In the genomic region with DNA sequence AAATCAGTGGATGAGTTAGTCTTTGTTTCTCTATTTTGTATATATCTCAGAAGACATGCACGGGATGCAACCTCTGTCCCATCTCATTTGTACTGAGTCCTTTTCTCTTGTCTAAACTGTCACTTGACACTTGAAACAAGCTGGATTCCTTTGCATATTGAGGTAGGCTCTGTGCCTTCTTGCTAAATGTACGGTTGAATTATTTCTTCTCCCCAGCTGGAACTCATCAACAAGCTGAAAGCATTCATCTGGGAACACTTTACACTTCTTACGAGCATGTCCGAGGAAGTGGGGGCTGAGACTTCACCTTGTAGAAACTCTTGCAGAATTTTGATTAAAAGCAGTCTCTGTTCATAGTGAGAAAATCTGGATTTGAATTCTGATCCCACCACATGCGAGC, we compare ENCODE assay signal across 15 cellular contexts.
A peak's percentile ranks its signal among the peaks of the same experiment; 100 is the strongest.
DNase-seq lines count a peak whose midpoint lies in the region; ATAC-seq and TF ChIP-seq lines count a peak whose summit lies in the region.
"Had no signal": no experiment of that assay in that cellular context is flagged by ENCODE, and none has a peak within 500 bp of the region (broad histone marks: within the 10 kb centered on the region; RNA-seq: fewer than 3 reads in every experiment).

No MANE protein-coding gene starts in this region.

- peak overlapping the region; percentile 42 for H3K27ac Mint-ChIP-seq in Calu3 (ENCODE audit: unreplicated experiment)

- H3K4me3 Mint-ChIP-seq in Calu3 (ENCODE audit: low read depth, unreplicated experiment) = no peak overlapping the region

- no peak for TF ChIP-seq POLR2A in tibial nerve (IDR thresholded peaks at IDR 0.05)

- intact Hi-C loops in Calu3 (cut with micrococcal nuclease; ENCODE audit: unreplicated experiment) = loop anchor here (5.0 to 10.0 kb wide), 6 partner anchors 120 to 1192 kb away; partner anchors contain the start of genes FGD6, METAP2, PLXNC1 and VEZT
- intact Hi-C loops in sciatic nerve (cut with DNase I) = loop anchor here (5.0 kb wide), 1 partner anchor 220 kb away; no protein-coding TSS in a partner anchor

- peaks cover 0 to 16% (median 0%) of the 10 kb centered on the region in 4 donors for H3K4me1 ChIP-seq in tibial nerve
- H3K4me1 ChIP-seq: colonic mucosa, right atrium auricular region had no signal

- ATAC-seq in sciatic nerve = peak; percentile 69
- ATAC-seq: activated CD4-positive, CD25-positive, alpha-beta regulatory T cell treated with anti-CD3 and anti-CD28 coated beads, Interleukin-2, amount 50 U/mL, for 24 hours had no signal

- no peaks in the 10 kb centered on the region for H3K27me3 ChIP-seq in tibial nerve
- H3K27me3 ChIP-seq: colonic mucosa, right atrium auricular region, stomach had no signal

- no peaks in the 10 kb centered on the region for H3K36me3 Mint-ChIP-seq in Calu3 (ENCODE audit: insufficient read depth, unreplicated experiment)

- TF ChIP-seq EP300 in tibial nerve (IDR thresholded peaks at IDR 0.05) = no peak

- TF ChIP-seq CTCF in Calu3 (IDR thresholded peaks at IDR 0.05; ENCODE audit: unreplicated experiment) (no peak), VCaP (conservative IDR thresholded peaks at IDR 0.05) (no peak), fibroblast of villous mesenchyme (IDR thresholded peaks at IDR 0.05; ENCODE audit: insufficient read depth, low read depth, low read length) (no peak), tibial nerve (IDR thresholded peaks at IDR 0.05) (no peak)

- peaks cover 0 to 7% (median 0%) of the 10 kb centered on the region in 4 donors for H3K9me3 ChIP-seq in tibial nerve
- H3K9me3 ChIP-seq: colonic mucosa, right atrium auricular region, stomach had no signal

- CTCF ChIA-PET in Calu3 (lab: Charles Lee) = interaction anchor here (0.5 to 2.7 kb wide), 2 partner anchors 197 to 220 kb away, joined by 3 to 16 read pairs; no protein-coding TSS in a partner anchor

- no peaks in the 10 kb centered on the region for H3K27me3 Mint-ChIP-seq in Calu3 (ENCODE audit: unreplicated experiment)

- peaks cover 3% of the 10 kb centered on the region for H3K9me3 Mint-ChIP-seq in Calu3 (ENCODE audit: low read depth, unreplicated experiment)

- 66 to 73% methylated on average over 5 of the region's 5 CpGs for WGBS in tibial nerve, 2 donors

- peaks cover 34% of the 10 kb centered on the region for H3K4me1 Mint-ChIP-seq in Calu3 (ENCODE audit: low read depth, unreplicated experiment)

- H3K36me3 ChIP-seq in tibial nerve = no peaks in the 10 kb centered on the region
- H3K36me3 ChIP-seq: colonic mucosa, right atrium auricular region, stomach had no signal

- H3K27ac ChIP-seq in VCaP (peak overlapping the region; percentile 74), tibial nerve (peak overlapping the region in 1 of 4 donors; percentile 38)
- H3K27ac ChIP-seq: colonic mucosa had no signal

- no peak overlapping the region for H3K4me3 ChIP-seq in fibroblast of villous mesenchyme (ENCODE audit: low read depth, low read length)
- no peak overlapping the region for H3K4me3 ChIP-seq in tibial nerve
- H3K4me3 ChIP-seq: colonic mucosa, right atrium auricular region, stomach had no signal

- BruUV-seq in Calu3 (replicated peaks; lab: Mats Ljungman, UMichigan) = no TSS peak

- DNase-seq in Calu3 = no peak
- DNase-seq in fibroblast of villous mesenchyme (ENCODE audit: low read depth) = peak; percentile 40
- DNase-seq in sciatic nerve (ENCODE audit: low spot score) = no peak
- DNase-seq in DMS114 treated with DMSO at 0.1 percent for 48 hours (lab: John Stamatoyannopoulos, UW; ENCODE audit: unreplicated experiment) = no peak
- DNase-seq in stimulated activated CD4-positive, alpha-beta T cell treated with anti-CD3 and anti-CD28 coated beads, Interleukin-12 subunit alpha, Interleukin-12 subunit beta, amount 100 ng/mL, for 4 hours = no peak
- no peak for DNase-seq in NCI-H1436 (lab: John Stamatoyannopoulos, UW)
- DNase-seq in tibial nerve (ENCODE audit: low spot score in 2 of 2) = no peak
- DNase-seq: activated effector memory CD4-positive, alpha-beta T cell treated with Interleukin-2 at 50 U/mL for 16 hours; KG1; T-helper 9 cell had no signal
